7 cellular contexts compared by ENCODE assay signal in the genomic region with DNA sequence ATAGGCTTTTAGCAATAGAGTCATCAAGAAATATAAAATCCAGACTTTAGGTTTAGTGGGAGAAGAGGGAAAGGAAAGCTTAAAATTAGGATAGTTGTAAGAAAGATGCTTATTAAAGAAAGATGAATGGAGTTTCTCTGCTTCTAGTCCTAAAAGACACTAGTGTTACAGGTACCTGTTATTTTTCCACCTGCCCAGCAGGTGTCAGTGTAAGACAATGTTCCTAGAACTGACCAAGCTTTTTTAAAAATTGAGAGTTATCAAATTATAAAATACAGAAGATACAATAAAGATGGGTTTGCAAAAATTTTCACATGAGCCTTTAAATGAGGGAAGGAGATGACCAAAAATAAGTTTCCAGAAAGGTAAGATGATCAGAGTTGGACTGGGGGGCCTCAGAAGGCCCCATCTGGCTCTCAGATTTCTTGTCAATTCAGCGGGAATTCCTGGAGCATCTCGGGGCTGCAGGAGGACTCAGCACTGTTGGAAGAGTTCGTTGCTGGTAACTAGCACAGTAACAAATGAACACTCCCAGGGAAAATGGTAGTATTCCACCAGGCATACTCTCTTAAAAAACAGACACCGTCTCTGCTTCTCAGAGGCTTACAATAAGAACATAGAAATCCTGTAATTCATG.
A peak's percentile ranks its signal among the peaks of the same experiment; 100 is the strongest.
DNase-seq lines count a peak whose midpoint lies in the region; TF ChIP-seq lines count a peak whose summit lies in the region.

No MANE protein-coding gene starts in this region.

- peaks cover 4% of the 10 kb centered on the region; the same call in 1 of the 2 replicates for H3K9me3 Mint-ChIP-seq in HFFc6

- H3K4me3 Mint-ChIP-seq in HFFc6: no peak overlapping the region

- TF ChIP-seq CTCF in HFFc6 (IDR thresholded peaks at IDR 0.05) (peak; percentile 85), epithelial cell of esophagus (IDR thresholded peaks at IDR 0.05; ENCODE audit: insufficient read depth, low read depth, low read length, missing control alignments) (peak; percentile 61)

- H3K4me1 Mint-ChIP-seq in HFFc6 (ENCODE audit: low read depth): peaks cover 23% of the 10 kb centered on the region

- DNase-seq in DMS53 treated with DMSO at 0.1 percent for 48 hours (lab: John Stamatoyannopoulos, UW; ENCODE audit: unreplicated experiment) (peak; percentile 62), HFFc6 (no peak), SK-N-DZ (ENCODE audit: low spot score) (peak; percentile 28), epithelial cell of esophagus (ENCODE audit: low read depth) (peak; percentile 47), renal cortical epithelial cell (ENCODE audit: low read depth) (peak; percentile 36), amygdala (lab: John Stamatoyannopoulos, UW) (no peak), hepatic stellate cell (ENCODE audit: low spot score) (no peak)

- H3K36me3 Mint-ChIP-seq in HFFc6 (ENCODE audit: low read depth): peaks cover 4% of the 10 kb centered on the region; the same call in 1 of the 2 replicates

- no peaks in the 10 kb centered on the region; the same call in 1 of the 2 replicates for H3K27me3 Mint-ChIP-seq in HFFc6 (ENCODE audit: insufficient read depth)

- H3K27ac Mint-ChIP-seq in HFFc6: no peak overlapping the region

- H3K4me3 ChIP-seq in epithelial cell of esophagus (ENCODE audit: low read length): no peak overlapping the region

Comparison
In these comparisons a context has a peak if more than half of its experiments do, and no peak if none do; other contexts are left out.
1. DNase-seq: peak in DMS53 treated with DMSO at 0.1 percent for 48 hours (single experiment), SK-N-DZ (single experiment), epithelial cell of esophagus (single experiment) and renal cortical epithelial cell (single experiment); none in HFFc6 (single experiment), amygdala (0 of 56) and hepatic stellate cell (single experiment).